ENCODE assay signal across 10 cellular contexts in the genomic region with DNA sequence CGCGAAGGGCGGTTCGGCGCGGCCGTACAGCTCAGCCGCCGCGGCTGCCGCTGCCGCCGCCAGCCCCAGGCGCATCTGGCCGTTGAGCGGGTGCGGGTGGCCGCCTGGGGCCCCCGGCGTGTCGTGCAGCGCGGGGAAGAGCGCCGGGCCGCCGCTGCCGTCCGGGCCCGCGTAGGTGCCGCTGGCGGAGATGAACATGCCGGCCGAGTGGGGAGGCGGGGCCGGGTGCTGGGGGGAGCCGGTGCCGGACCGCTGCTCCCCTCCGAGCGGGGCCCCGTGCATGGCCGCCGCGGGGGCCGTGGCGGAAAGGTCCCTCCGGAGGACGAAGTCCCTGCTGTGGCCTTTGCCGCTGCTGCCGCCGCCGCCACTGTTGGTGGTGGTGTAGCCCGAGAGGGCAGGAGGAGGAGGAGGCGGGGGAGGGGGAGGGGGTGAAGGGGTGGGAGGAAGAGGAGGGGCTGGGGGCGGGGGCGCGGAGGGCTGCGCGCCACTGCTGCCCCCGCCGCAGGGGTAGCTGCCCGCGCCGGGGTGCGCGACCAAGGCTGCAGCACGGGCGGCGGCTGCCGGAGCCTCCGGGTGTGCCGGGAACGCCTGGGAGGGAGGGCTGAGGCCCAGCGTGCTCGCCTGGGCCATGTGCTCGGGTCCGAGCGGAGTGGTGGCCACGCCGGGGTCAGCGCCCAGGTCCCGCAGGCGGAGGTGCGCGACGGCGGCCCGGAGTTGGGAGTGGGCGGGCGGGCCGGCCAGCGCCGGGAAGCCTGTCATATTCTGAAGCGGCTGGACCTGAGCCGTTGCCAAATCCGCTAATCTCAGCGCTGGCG. TPM values are rescaled to one million over a fixed set of nuclear protein-coding genes. Genes with fewer than 3 reads are reported as not detected.
DNase-seq lines count a peak whose midpoint lies in the region; ATAC-seq and TF ChIP-seq lines count a peak whose summit lies in the region.
"Had no signal": no experiment of that assay in that cellular context is flagged by ENCODE, and none has a peak within 500 bp of the region (broad histone marks: within the 10 kb centered on the region; RNA-seq: fewer than 3 reads in every experiment).

No MANE protein-coding gene starts in this region.

- peak overlapping the region; percentile 89 for H3K4me3 Mint-ChIP-seq in neural progenitor cell
- H3K4me3 Mint-ChIP-seq in stimulated activated naive B cell treated with anti-CD40 and anti-IgM and Interleukin-4, amounts not matched to agents 10 μg/mL and 1 μg/mL and 100 μg/mL, for 72 hours = peak overlapping the region in 1 of 2 donors; percentile 52

- H3K4me1 Mint-ChIP-seq in neural progenitor cell = peaks cover 41% of the 10 kb centered on the region
- peaks cover 13 to 32% of the 10 kb centered on the region in 2 donors for H3K4me1 Mint-ChIP-seq in stimulated activated naive B cell treated with anti-CD40 and anti-IgM and Interleukin-4, amounts not matched to agents 10 μg/mL and 1 μg/mL and 100 μg/mL, for 72 hours

- H3K4me1 ChIP-seq in mammary epithelial cell (ENCODE audit: insufficient read depth, low read length) (peaks cover 4% of the 10 kb centered on the region), neural progenitor cell (peaks cover 49% of the 10 kb centered on the region)

- BruUV-seq in mammary epithelial cell (replicated peaks; lab: Mats Ljungman, UMichigan) = no TSS peak

- intact Hi-C loops in mammary epithelial cell (cut with micrococcal nuclease) = loop anchor here (10.0 kb wide), 1 partner anchor 704 kb away; a partner anchor contains a TSS

- no peak overlapping the region for H3K9ac ChIP-seq in mammary epithelial cell (ENCODE audit: insufficient read depth, low read length)
- no peak overlapping the region for H3K9ac ChIP-seq in neural progenitor cell

- H4K20me1 ChIP-seq in mammary epithelial cell (ENCODE audit: insufficient read depth, low read length) = no peaks in the 10 kb centered on the region
- H4K20me1 ChIP-seq in neural progenitor cell (ENCODE audit: low read depth) = peaks cover 86% of the 10 kb centered on the region

- H3K27me3 ChIP-seq in mammary epithelial cell (ENCODE audit: insufficient read depth, low read length) (peaks cover 82% of the 10 kb centered on the region), neural progenitor cell (peaks cover 38% of the 10 kb centered on the region)

- H3K27ac ChIP-seq in mammary epithelial cell (ENCODE audit: insufficient read depth, low read depth, low read length) (no peak overlapping the region), neural progenitor cell (peak overlapping the region; percentile 83)
- H3K27ac ChIP-seq: prostate gland had no signal

- WGBS in mammary epithelial cell (ENCODE audit: low coverage, missing lambda C conversion rate) = 0% methylated on average over 1 of the region's 100 CpGs

- H3K4me2 ChIP-seq in mammary epithelial cell (ENCODE audit: insufficient read depth, low read depth, low read length) (peak overlapping the region; percentile 79), neural progenitor cell (peak overlapping the region; percentile 79)

- H3K4me3 ChIP-seq in Jurkat, Clone E6-1 (ENCODE audit: low read length) = peak overlapping the region; percentile 9; the same call in 1 of the 2 replicates
- H3K4me3 ChIP-seq in mammary epithelial cell (replicated peaks in 1 of 3; ENCODE audit: insufficient read depth in 1 of 3, low read depth in 2 of 3, low read length in 3 of 3) (peak overlapping the region in 1 of 3 experiments; percentile 28), neural progenitor cell (peak overlapping the region; percentile 96)
- H3K4me3 ChIP-seq: prostate gland had no signal

- H3K9me3 Mint-ChIP-seq in neural progenitor cell = peaks cover 15% of the 10 kb centered on the region
- peaks cover 4% of the 10 kb centered on the region in 2 donors for H3K9me3 Mint-ChIP-seq in stimulated activated naive B cell treated with anti-CD40 and anti-IgM and Interleukin-4, amounts not matched to agents 10 μg/mL and 1 μg/mL and 100 μg/mL, for 72 hours

- peak overlapping the region; percentile 70 for H3K27ac Mint-ChIP-seq in neural progenitor cell
- no peak overlapping the region for H3K27ac Mint-ChIP-seq in stimulated activated naive B cell treated with anti-CD40 and anti-IgM and Interleukin-4, amounts not matched to agents 10 μg/mL and 1 μg/mL and 100 μg/mL, for 72 hours

- peaks cover 87% of the 10 kb centered on the region for H3F3A ChIP-seq in neural progenitor cell (ENCODE audit: low read depth)

- H2AFZ ChIP-seq in mammary epithelial cell (ENCODE audit: low read depth, low read length) (peak overlapping the region; percentile 72), neural progenitor cell (replicated peaks) (no peak overlapping the region)

- no peaks in the 10 kb centered on the region for H3K79me2 ChIP-seq in mammary epithelial cell (ENCODE audit: insufficient read depth, low read length)
- H3K79me2 ChIP-seq in neural progenitor cell (ENCODE audit: low read depth) = peaks cover 88% of the 10 kb centered on the region

- peaks cover 28% of the 10 kb centered on the region for H3K36me3 Mint-ChIP-seq in neural progenitor cell
- H3K36me3 Mint-ChIP-seq in stimulated activated naive B cell treated with anti-CD40 and anti-IgM and Interleukin-4, amounts not matched to agents 10 μg/mL and 1 μg/mL and 100 μg/mL, for 72 hours = peaks cover 10 to 14% of the 10 kb centered on the region in 2 donors

- CTCF ChIA-PET in mammary epithelial cell (lab: Charles Lee; ENCODE audit: low non-redundant PET) = no interaction called here

- no peaks in the 10 kb centered on the region for H3K36me3 ChIP-seq in mammary epithelial cell (ENCODE audit: insufficient read depth, low read length)
- H3K36me3 ChIP-seq in neural progenitor cell = peaks cover 3% of the 10 kb centered on the region
- H3K36me3 ChIP-seq: prostate gland had no signal

- peaks cover 30% of the 10 kb centered on the region for H3K27me3 Mint-ChIP-seq in neural progenitor cell (ENCODE audit: insufficient read depth, low read depth)
- peaks cover 66 to 80% of the 10 kb centered on the region in 2 donors for H3K27me3 Mint-ChIP-seq in stimulated activated naive B cell treated with anti-CD40 and anti-IgM and Interleukin-4, amounts not matched to agents 10 μg/mL and 1 μg/mL and 100 μg/mL, for 72 hours

- no peak for ATAC-seq in stimulated activated naive B cell treated with anti-CD40 and anti-IgM and Interleukin-4, amounts not matched to agents 10 μg/mL and 1 μg/mL and 100 μg/mL, for 72 hours (replicated peaks)

- in situ Hi-C loops in mammary epithelial cell (cut with MboI; ENCODE audit: low sequenced_read_pairs in 2 of 2) = no loop called here

- no peak for TF ChIP-seq CTCF in mammary epithelial cell (conservative IDR thresholded peaks at IDR 0.05 in 1 of 2, IDR thresholded peaks at IDR 0.05 in 1 of 2; ENCODE audit: extremely low read depth in 1 of 2, insufficient read depth in 1 of 2, low read depth in 1 of 2, low read length in 2 of 2)
- no peak for TF ChIP-seq CTCF in neural progenitor cell (IDR thresholded peaks at IDR 0.05)

- dilution Hi-C loops in mammary epithelial cell (cut with HindIII; ENCODE audit: low sequenced_read_pairs) = no loop called here

- peak; percentile 74 for DNase-seq in DMS79 treated with DMSO at 0.1 percent for 48 hours (lab: John Stamatoyannopoulos, UW)
- DNase-seq in Jurkat, Clone E6-1 (ENCODE audit: low read depth, low spot score) = no peak
- DNase-seq in mammary epithelial cell = no peak
- peak; percentile 87 for DNase-seq in neural progenitor cell (ENCODE audit: low spot score)
- DNase-seq in dedifferentiated amniotic fluid mesenchymal stem cell (ENCODE audit: extremely low spot score) = no peak
- DNase-seq in stimulated activated naive B cell treated with anti-CD40 and anti-IgM and Interleukin-4, amounts not matched to agents 10 μg/mL and 1 μg/mL and 100 μg/mL, for 72 hours = no peak
- no peak for DNase-seq in NCI-H226
- no peak for DNase-seq in SKM-1 treated with dmso at 0.1 percent for 144 hours (lab: John Stamatoyannopoulos, UW; ENCODE audit: unreplicated experiment)

- H3K9me3 ChIP-seq in mammary epithelial cell (replicated peaks; ENCODE audit: insufficient read depth, low read length) (peaks cover 11% of the 10 kb centered on the region), neural progenitor cell (ENCODE audit: low read depth) (no peaks in the 10 kb centered on the region)
- H3K9me3 ChIP-seq: prostate gland had no signal

RNA-seq across cellular contexts. Expression of a gene that starts 0.6 kb away (rescaled TPM):
- polyA plus RNA-seq in Jurkat, Clone E6-1 (2012; ENCODE audit: insufficient read depth, insufficient read length) = 0.55 TPM
- total RNA-seq in mammary epithelial cell (not detected), neural progenitor cell (ENCODE audit: low replicate concordance) (29.0 and 35.7 TPM in 2 replicates)
- not detected for polyA plus RNA-seq in mammary epithelial cell
- not detected for polyA minus RNA-seq in mammary epithelial cell
- total RNA-seq: bronchial epithelial cell had no signal

RNA-seq across cellular contexts. Expression of a gene that starts 10.6 kb away (rescaled TPM):
- 3.9 TPM for polyA plus RNA-seq in Jurkat, Clone E6-1 (2012; ENCODE audit: insufficient read depth, insufficient read length)
- 1 to 10 TPM in 1 of 2 donors, under 1 TPM in 1; under 0.01 to 3.0 TPM for total RNA-seq in mammary epithelial cell
- 0.25 TPM for polyA plus RNA-seq in mammary epithelial cell
- polyA minus RNA-seq in mammary epithelial cell = not detected
- 52.4 and 87.3 TPM in 2 replicates for total RNA-seq in neural progenitor cell (ENCODE audit: low replicate concordance)
- total RNA-seq: bronchial epithelial cell had no signal

Comparison
In these comparisons a context has a peak if more than half of its experiments do, and no peak if none do; other contexts are left out.
1. DNase-seq: peak in DMS79 treated with DMSO at 0.1 percent for 48 hours (single experiment) and neural progenitor cell (single experiment); none in Jurkat, Clone E6-1 (single experiment), mammary epithelial cell (single experiment), dedifferentiated amniotic fluid mesenchymal stem cell (single experiment), stimulated activated naive B cell treated with anti-CD40 and anti-IgM and Interleukin-4, amounts not matched to agents 10 μg/mL and 1 μg/mL and 100 μg/mL, for 72 hours (single experiment), NCI-H226 (single experiment) and SKM-1 treated with dmso at 0.1 percent for 144 hours (single experiment).
2. RNA of a gene that starts 0.6 kb away (total RNA-seq): 29.0 to 35.7 TPM in neural progenitor cell; not detected in mammary epithelial cell; every median in the first group is over 10 times any median in the second.
3. RNA of a gene that starts 10.6 kb away (total RNA-seq): 52.4 to 87.3 TPM in neural progenitor cell; under 0.01 to 3.0 TPM in mammary epithelial cell; every median in the first group is over 10 times any median in the second.